Comparison of ENCODE assay signal across 1 cellular context in genomic region chr1:59926381-59927243, GRCh38.
A peak's percentile ranks its signal among the peaks of the same experiment; 100 is the strongest.
TF ChIP-seq lines count a peak whose summit lies in the region.

TSS of gene CYP2J2 (minus strand) at chr1:59926773. CDS start at chr1:59926746, 27 bp downstream.

TF ChIP-seq in HepG2, 621 proteins besides CTCF, POLR2A, EP300 and RAD21 (continued from another document and continues in another):
- TF ChIP-seq, protein P1, sequence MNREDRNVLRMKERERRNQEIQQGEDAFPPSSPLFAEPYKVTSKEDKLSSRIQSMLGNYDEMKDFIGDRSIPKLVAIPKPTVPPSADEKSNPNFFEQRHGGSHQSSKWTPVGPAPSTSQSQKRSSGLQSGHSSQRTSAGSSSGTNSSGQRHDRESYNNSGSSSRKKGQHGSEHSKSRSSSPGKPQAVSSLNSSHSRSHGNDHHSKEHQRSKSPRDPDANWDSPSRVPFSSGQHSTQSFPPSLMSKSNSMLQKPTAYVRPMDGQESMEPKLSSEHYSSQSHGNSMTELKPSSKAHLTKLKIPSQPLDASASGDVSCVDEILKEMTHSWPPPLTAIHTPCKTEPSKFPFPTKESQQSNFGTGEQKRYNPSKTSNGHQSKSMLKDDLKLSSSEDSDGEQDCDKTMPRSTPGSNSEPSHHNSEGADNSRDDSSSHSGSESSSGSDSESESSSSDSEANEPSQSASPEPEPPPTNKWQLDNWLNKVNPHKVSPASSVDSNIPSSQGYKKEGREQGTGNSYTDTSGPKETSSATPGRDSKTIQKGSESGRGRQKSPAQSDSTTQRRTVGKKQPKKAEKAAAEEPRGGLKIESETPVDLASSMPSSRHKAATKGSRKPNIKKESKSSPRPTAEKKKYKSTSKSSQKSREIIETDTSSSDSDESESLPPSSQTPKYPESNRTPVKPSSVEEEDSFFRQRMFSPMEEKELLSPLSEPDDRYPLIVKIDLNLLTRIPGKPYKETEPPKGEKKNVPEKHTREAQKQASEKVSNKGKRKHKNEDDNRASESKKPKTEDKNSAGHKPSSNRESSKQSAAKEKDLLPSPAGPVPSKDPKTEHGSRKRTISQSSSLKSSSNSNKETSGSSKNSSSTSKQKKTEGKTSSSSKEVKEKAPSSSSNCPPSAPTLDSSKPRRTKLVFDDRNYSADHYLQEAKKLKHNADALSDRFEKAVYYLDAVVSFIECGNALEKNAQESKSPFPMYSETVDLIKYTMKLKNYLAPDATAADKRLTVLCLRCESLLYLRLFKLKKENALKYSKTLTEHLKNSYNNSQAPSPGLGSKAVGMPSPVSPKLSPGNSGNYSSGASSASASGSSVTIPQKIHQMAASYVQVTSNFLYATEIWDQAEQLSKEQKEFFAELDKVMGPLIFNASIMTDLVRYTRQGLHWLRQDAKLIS (CRISPR knock-in tag; IDR thresholded peaks at IDR 0.05): no peak
- TF ChIP-seq ZNF512 (CRISPR knock-in tag; IDR thresholded peaks at IDR 0.05) (no peak), ZNF883 (CRISPR knock-in tag; IDR thresholded peaks at IDR 0.05; ENCODE audit: not compliant biosample characterization) (no peak), ZNF570 (CRISPR knock-in tag; IDR thresholded peaks at IDR 0.05; ENCODE audit: borderline replicate concordance) (no peak), POGZ (CRISPR knock-in tag; IDR thresholded peaks at IDR 0.05) (peak; percentile 70; the same call in 1 of the 2 replicates), GFI1 (CRISPR knock-in tag; IDR thresholded peaks at IDR 0.05; ENCODE audit: borderline replicate concordance) (no peak), ZNF772 (CRISPR knock-in tag; IDR thresholded peaks at IDR 0.05) (no peak), ELF1 (CRISPR knock-in tag; IDR thresholded peaks at IDR 0.05) (peak; percentile 17; the same call in 1 of the 2 replicates), CHD2 (IDR thresholded peaks at IDR 0.05; ENCODE audit: low read depth, low read length) (no peak), KLF9 (CRISPR knock-in tag; IDR thresholded peaks at IDR 0.05; ENCODE audit: low read depth) (no peak), TBX2 (CRISPR knock-in tag; IDR thresholded peaks at IDR 0.05; ENCODE audit: borderline replicate concordance) (0 out of 2 replicates have a peak, but pooled peaks have one; percentile 26), MTF2 (CRISPR knock-in tag; IDR thresholded peaks at IDR 0.05; ENCODE audit: borderline replicate concordance) (no peak), ZNF747 (CRISPR knock-in tag; IDR thresholded peaks at IDR 0.05; ENCODE audit: borderline replicate concordance) (no peak), HMG20A (CRISPR knock-in tag; IDR thresholded peaks at IDR 0.05; ENCODE audit: borderline replicate concordance) (0 out of 2 replicates have a peak, but pooled peaks have one; percentile 10), ZNF335 (CRISPR knock-in tag; IDR thresholded peaks at IDR 0.05) (no peak), ZNF317 (CRISPR knock-in tag; IDR thresholded peaks at IDR 0.05) (peak; percentile 40; the same call in 1 of the 2 replicates), ZNF263 (CRISPR knock-in tag; IDR thresholded peaks at IDR 0.05) (no peak), GMEB1 (CRISPR knock-in tag; IDR thresholded peaks at IDR 0.05; ENCODE audit: borderline replicate concordance) (peak; percentile 17; the same call in 1 of the 2 replicates)
- TF ChIP-seq, protein P2, sequence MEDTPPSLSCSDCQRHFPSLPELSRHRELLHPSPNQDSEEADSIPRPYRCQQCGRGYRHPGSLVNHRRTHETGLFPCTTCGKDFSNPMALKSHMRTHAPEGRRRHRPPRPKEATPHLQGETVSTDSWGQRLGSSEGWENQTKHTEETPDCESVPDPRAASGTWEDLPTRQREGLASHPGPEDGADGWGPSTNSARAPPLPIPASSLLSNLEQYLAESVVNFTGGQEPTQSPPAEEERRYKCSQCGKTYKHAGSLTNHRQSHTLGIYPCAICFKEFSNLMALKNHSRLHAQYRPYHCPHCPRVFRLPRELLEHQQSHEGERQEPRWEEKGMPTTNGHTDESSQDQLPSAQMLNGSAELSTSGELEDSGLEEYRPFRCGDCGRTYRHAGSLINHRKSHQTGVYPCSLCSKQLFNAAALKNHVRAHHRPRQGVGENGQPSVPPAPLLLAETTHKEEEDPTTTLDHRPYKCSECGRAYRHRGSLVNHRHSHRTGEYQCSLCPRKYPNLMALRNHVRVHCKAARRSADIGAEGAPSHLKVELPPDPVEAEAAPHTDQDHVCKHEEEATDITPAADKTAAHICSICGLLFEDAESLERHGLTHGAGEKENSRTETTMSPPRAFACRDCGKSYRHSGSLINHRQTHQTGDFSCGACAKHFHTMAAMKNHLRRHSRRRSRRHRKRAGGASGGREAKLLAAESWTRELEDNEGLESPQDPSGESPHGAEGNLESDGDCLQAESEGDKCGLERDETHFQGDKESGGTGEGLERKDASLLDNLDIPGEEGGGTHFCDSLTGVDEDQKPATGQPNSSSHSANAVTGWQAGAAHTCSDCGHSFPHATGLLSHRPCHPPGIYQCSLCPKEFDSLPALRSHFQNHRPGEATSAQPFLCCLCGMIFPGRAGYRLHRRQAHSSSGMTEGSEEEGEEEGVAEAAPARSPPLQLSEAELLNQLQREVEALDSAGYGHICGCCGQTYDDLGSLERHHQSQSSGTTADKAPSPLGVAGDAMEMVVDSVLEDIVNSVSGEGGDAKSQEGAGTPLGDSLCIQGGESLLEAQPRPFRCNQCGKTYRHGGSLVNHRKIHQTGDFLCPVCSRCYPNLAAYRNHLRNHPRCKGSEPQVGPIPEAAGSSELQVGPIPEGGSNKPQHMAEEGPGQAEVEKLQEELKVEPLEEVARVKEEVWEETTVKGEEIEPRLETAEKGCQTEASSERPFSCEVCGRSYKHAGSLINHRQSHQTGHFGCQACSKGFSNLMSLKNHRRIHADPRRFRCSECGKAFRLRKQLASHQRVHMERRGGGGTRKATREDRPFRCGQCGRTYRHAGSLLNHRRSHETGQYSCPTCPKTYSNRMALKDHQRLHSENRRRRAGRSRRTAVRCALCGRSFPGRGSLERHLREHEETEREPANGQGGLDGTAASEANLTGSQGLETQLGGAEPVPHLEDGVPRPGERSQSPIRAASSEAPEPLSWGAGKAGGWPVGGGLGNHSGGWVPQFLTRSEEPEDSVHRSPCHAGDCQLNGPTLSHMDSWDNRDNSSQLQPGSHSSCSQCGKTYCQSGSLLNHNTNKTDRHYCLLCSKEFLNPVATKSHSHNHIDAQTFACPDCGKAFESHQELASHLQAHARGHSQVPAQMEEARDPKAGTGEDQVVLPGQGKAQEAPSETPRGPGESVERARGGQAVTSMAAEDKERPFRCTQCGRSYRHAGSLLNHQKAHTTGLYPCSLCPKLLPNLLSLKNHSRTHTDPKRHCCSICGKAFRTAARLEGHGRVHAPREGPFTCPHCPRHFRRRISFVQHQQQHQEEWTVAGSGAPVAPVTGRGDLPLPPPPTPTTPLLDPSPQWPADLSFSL (CRISPR knock-in tag; IDR thresholded peaks at IDR 0.05): no peak
- TF ChIP-seq, protein P3, sequence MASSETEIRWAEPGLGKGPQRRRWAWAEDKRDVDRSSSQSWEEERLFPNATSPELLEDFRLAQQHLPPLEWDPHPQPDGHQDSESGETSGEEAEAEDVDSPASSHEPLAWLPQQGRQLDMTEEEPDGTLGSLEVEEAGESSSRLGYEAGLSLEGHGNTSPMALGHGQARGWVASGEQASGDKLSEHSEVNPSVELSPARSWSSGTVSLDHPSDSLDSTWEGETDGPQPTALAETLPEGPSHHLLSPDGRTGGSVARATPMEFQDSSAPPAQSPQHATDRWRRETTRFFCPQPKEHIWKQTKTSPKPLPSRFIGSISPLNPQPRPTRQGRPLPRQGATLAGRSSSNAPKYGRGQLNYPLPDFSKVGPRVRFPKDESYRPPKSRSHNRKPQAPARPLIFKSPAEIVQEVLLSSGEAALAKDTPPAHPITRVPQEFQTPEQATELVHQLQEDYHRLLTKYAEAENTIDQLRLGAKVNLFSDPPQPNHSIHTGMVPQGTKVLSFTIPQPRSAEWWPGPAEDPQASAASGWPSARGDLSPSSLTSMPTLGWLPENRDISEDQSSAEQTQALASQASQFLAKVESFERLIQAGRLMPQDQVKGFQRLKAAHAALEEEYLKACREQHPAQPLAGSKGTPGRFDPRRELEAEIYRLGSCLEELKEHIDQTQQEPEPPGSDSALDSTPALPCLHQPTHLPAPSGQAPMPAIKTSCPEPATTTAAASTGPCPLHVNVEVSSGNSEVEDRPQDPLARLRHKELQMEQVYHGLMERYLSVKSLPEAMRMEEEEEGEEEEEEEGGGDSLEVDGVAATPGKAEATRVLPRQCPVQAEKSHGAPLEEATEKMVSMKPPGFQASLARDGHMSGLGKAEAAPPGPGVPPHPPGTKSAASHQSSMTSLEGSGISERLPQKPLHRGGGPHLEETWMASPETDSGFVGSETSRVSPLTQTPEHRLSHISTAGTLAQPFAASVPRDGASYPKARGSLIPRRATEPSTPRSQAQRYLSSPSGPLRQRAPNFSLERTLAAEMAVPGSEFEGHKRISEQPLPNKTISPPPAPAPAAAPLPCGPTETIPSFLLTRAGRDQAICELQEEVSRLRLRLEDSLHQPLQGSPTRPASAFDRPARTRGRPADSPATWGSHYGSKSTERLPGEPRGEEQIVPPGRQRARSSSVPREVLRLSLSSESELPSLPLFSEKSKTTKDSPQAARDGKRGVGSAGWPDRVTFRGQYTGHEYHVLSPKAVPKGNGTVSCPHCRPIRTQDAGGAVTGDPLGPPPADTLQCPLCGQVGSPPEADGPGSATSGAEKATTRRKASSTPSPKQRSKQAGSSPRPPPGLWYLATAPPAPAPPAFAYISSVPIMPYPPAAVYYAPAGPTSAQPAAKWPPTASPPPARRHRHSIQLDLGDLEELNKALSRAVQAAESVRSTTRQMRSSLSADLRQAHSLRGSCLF (CRISPR knock-in tag; IDR thresholded peaks at IDR 0.05; ENCODE audit: borderline replicate concordance): no peak
- TF ChIP-seq, protein P4, sequence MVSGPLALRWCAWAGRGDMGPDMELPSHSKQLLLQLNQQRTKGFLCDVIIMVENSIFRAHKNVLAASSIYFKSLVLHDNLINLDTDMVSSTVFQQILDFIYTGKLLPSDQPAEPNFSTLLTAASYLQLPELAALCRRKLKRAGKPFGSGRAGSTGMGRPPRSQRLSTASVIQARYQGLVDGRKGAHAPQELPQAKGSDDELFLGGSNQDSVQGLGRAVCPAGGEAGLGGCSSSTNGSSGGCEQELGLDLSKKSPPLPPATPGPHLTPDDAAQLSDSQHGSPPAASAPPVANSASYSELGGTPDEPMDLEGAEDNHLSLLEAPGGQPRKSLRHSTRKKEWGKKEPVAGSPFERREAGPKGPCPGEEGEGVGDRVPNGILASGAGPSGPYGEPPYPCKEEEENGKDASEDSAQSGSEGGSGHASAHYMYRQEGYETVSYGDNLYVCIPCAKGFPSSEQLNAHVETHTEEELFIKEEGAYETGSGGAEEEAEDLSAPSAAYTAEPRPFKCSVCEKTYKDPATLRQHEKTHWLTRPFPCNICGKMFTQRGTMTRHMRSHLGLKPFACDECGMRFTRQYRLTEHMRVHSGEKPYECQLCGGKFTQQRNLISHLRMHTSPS (CRISPR knock-in tag; IDR thresholded peaks at IDR 0.05; ENCODE audit: low read depth): no peak
- TF ChIP-seq, protein P5, sequence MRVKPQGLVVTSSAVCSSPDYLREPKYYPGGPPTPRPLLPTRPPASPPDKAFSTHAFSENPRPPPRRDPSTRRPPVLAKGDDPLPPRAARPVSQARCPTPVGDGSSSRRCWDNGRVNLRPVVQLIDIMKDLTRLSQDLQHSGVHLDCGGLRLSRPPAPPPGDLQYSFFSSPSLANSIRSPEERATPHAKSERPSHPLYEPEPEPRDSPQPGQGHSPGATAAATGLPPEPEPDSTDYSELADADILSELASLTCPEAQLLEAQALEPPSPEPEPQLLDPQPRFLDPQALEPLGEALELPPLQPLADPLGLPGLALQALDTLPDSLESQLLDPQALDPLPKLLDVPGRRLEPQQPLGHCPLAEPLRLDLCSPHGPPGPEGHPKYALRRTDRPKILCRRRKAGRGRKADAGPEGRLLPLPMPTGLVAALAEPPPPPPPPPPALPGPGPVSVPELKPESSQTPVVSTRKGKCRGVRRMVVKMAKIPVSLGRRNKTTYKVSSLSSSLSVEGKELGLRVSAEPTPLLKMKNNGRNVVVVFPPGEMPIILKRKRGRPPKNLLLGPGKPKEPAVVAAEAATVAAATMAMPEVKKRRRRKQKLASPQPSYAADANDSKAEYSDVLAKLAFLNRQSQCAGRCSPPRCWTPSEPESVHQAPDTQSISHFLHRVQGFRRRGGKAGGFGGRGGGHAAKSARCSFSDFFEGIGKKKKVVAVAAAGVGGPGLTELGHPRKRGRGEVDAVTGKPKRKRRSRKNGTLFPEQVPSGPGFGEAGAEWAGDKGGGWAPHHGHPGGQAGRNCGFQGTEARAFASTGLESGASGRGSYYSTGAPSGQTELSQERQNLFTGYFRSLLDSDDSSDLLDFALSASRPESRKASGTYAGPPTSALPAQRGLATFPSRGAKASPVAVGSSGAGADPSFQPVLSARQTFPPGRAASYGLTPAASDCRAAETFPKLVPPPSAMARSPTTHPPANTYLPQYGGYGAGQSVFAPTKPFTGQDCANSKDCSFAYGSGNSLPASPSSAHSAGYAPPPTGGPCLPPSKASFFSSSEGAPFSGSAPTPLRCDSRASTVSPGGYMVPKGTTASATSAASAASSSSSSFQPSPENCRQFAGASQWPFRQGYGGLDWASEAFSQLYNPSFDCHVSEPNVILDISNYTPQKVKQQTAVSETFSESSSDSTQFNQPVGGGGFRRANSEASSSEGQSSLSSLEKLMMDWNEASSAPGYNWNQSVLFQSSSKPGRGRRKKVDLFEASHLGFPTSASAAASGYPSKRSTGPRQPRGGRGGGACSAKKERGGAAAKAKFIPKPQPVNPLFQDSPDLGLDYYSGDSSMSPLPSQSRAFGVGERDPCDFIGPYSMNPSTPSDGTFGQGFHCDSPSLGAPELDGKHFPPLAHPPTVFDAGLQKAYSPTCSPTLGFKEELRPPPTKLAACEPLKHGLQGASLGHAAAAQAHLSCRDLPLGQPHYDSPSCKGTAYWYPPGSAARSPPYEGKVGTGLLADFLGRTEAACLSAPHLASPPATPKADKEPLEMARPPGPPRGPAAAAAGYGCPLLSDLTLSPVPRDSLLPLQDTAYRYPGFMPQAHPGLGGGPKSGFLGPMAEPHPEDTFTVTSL (CRISPR knock-in tag; IDR thresholded peaks at IDR 0.05; ENCODE audit: borderline replicate concordance): no peak
- TF ChIP-seq, protein P6, sequence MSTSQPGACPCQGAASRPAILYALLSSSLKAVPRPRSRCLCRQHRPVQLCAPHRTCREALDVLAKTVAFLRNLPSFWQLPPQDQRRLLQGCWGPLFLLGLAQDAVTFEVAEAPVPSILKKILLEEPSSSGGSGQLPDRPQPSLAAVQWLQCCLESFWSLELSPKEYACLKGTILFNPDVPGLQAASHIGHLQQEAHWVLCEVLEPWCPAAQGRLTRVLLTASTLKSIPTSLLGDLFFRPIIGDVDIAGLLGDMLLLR (CRISPR knock-in tag; IDR thresholded peaks at IDR 0.05): no peak
